In genomic region chr14:60700598-60700997, GRCh38 we compare ENCODE assay signal across 9 cellular contexts. TPM values are rescaled to one million over a fixed set of nuclear protein-coding genes. Genes with fewer than 3 reads are reported as not detected.
"Had no signal": no experiment of that assay in that cellular context is flagged by ENCODE, and none has a peak within 500 bp of the region (broad histone marks: within the 10 kb centered on the region; RNA-seq: fewer than 3 reads in every experiment).

No MANE protein-coding gene starts in this region.

- H3K36me3 Mint-ChIP-seq: IgD-negative memory B cell had no signal

- H3K27ac ChIP-seq: HL-60, KMS-11 had no signal

- H3K4me2 ChIP-seq: KMS-11 had no signal

- H3K4me3 ChIP-seq: K562 had no signal

- H3K9ac ChIP-seq: KMS-11 had no signal

- H3K27ac Mint-ChIP-seq: IgD-negative memory B cell had no signal

- FAIRE-seq: K562 had no signal

- H3K4me1 Mint-ChIP-seq: IgD-negative memory B cell had no signal

- DNase-seq: IMR-90, Karpas-422, Kasumi-1, KBM-7, KG1 had no signal

- ATAC-seq: K562 had no signal

RNA-seq across cellular contexts. Expression of gene SIX4, which starts 23.6 kb away (rescaled TPM):
- polyA plus RNA-seq: IgD-negative memory B cell had no signal

RNA-seq across cellular contexts. Expression of gene SIX1, which starts 51.3 kb away (rescaled TPM):
- polyA plus RNA-seq: IgD-negative memory B cell had no signal
